In the genomic region with DNA sequence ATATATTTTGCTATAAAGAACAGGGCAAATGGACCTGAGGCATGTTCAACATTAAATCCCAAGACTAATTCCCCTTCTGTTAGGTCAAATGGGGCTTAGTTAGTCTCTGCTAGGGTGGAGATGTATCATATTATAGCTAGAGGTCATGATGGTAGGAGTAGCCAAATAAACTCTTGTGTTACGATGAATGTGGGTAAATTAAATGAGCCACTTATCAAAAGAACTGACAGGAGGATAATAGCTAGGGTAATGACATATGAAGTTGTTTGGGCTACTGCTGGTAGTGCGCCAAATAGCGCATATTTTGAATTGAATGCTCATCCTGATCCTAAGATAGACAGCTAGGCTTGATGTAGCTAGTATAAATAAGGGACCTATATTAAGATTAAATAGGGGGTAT, we compare ENCODE assay signal across 17 cellular contexts.
DNase-seq lines count a peak whose midpoint lies in the region; ATAC-seq and TF ChIP-seq lines count a peak whose summit lies in the region.
"Had no signal": no experiment of that assay in that cellular context is flagged by ENCODE, and none has a peak within 500 bp of the region (broad histone marks: within the 10 kb centered on the region; RNA-seq: fewer than 3 reads in every experiment).

No MANE protein-coding gene starts in this region.

- no peaks in the 10 kb centered on the region for H3K36me3 ChIP-seq in Caco-2 (ENCODE audit: control insufficient read depth, insufficient read depth, low read length)

- BruUV-seq in Caco-2 (replicated peaks; lab: Mats Ljungman, UMichigan), result no TSS peak

- H3K9me3 ChIP-seq in Caco-2, result no peaks in the 10 kb centered on the region

- no peaks in the 10 kb centered on the region for H3K27me3 ChIP-seq in Caco-2 (replicated peaks; ENCODE audit: control insufficient read depth, insufficient read depth, low read length)

- DNase-seq in SHP77 treated with DMSO at 0.1 percent for 48 hours (lab: John Stamatoyannopoulos, UW), result peak; percentile 16
- no peak for DNase-seq in SHP77 (lab: John Stamatoyannopoulos, UW)
- DNase-seq in NCI-H146 (lab: John Stamatoyannopoulos, UW), result peak; percentile 80
- peak; percentile 91 for DNase-seq in NCI-H69 (lab: John Stamatoyannopoulos, UW)
- no peak for DNase-seq in Caco-2
- DNase-seq: Calu3; CD4-positive, CD25-positive, alpha-beta regulatory T cell; IMR-90; Karpas-422; NCI-H345; NCI-H526 had no signal

- H3K36me3 Mint-ChIP-seq in Caco-2 (ENCODE audit: insufficient read depth, unreplicated experiment), result no peaks in the 10 kb centered on the region
- H3K36me3 Mint-ChIP-seq: CD4-positive, CD25-positive, alpha-beta regulatory T cell had no signal

- intact Hi-C loops in Caco-2 (cut with micrococcal nuclease; ENCODE audit: unreplicated experiment), result no loop called here

- CTCF ChIA-PET in Caco-2 (lab: Charles Lee), result no interaction called here

- H3K4me1 Mint-ChIP-seq in Caco-2 (ENCODE audit: low read depth, unreplicated experiment), result no peaks in the 10 kb centered on the region
- H3K4me1 Mint-ChIP-seq: B cell; CD4-positive, CD25-positive, alpha-beta regulatory T cell had no signal

- no peak overlapping the region for H3K4me3 ChIP-seq in Caco-2 (ENCODE audit: low read depth, low read length)
- H3K4me3 ChIP-seq: SK-N-MC had no signal

- no peak for ATAC-seq in GM19463 (IDR thresholded peaks at IDR 0.05; ENCODE audit: unreplicated experiment)
- no peak for ATAC-seq in HG02763 (IDR thresholded peaks at IDR 0.05; ENCODE audit: unreplicated experiment)
- ATAC-seq: Right ventricle myocardium inferior had no signal

- no peak overlapping the region for H3K27ac Mint-ChIP-seq in Caco-2 (ENCODE audit: unreplicated experiment)
- H3K27ac Mint-ChIP-seq: B cell; CD4-positive, CD25-positive, alpha-beta regulatory T cell; T-helper 2 cell treated with Interferon-gamma antibody and Interleukin-4, amounts not matched to agents 5 μg/mL and 100 μg/mL, for 36 hours had no signal

- POLR2A ChIA-PET in Caco-2 (lab: Charles Lee), result no interaction called here

- no peak for TF ChIP-seq CTCF in Caco-2 (IDR thresholded peaks at IDR 0.05; ENCODE audit: insufficient read depth in 1 of 2, low read depth in 1 of 2, low read length in 1 of 2, severe bottlenecking in 1 of 2, unreplicated experiment in 1 of 2)

- H3K9me3 Mint-ChIP-seq in Caco-2 (ENCODE audit: unreplicated experiment), result no peaks in the 10 kb centered on the region
- H3K9me3 Mint-ChIP-seq: T-helper 2 cell treated with Interferon-gamma antibody and Interleukin-4, amounts not matched to agents 5 μg/mL and 100 μg/mL, for 36 hours had no signal

- H3K27me3 Mint-ChIP-seq in Caco-2 (ENCODE audit: insufficient read depth, unreplicated experiment), result peaks cover 7% of the 10 kb centered on the region
- H3K27me3 Mint-ChIP-seq: B cell had no signal

- H3K4me3 Mint-ChIP-seq in Caco-2 (ENCODE audit: unreplicated experiment), result no peak overlapping the region
- H3K4me3 Mint-ChIP-seq: B cell; CD4-positive, CD25-positive, alpha-beta regulatory T cell; T-helper 2 cell treated with Interferon-gamma antibody and Interleukin-4, amounts not matched to agents 5 μg/mL and 100 μg/mL, for 36 hours had no signal

- no peaks in the 10 kb centered on the region for H3K4me1 ChIP-seq in Caco-2

Comparison
In these comparisons a context has a peak if more than half of its experiments do, and no peak if none do; other contexts are left out.
1. DNase-seq: peak in SHP77 treated with DMSO at 0.1 percent for 48 hours (single experiment), NCI-H146 (single experiment) and NCI-H69 (single experiment); none in SHP77 (0 of 2) and Caco-2 (0 of 2).